In genomic region chr6:106146852-106147351, GRCh38 we compare ENCODE assay signal across 12 cellular contexts.
DNase-seq lines count a peak whose midpoint lies in the region; ATAC-seq and TF ChIP-seq lines count a peak whose summit lies in the region.
"Had no signal": no experiment of that assay in that cellular context is flagged by ENCODE, and none has a peak within 500 bp of the region (broad histone marks: within the 10 kb centered on the region; RNA-seq: fewer than 3 reads in every experiment).

No MANE protein-coding gene starts in this region.

- peak; percentile 50 for DNase-seq in AG20443 (ENCODE audit: low spot score)
- peak; percentile 47 for DNase-seq in RPMI8226
- no peak for DNase-seq in NCI-H82 (lab: John Stamatoyannopoulos, UW)
- no peak for DNase-seq in stomach
- no peak for DNase-seq in trophoblast cell
- no peak for DNase-seq in stimulated activated CD4-positive, alpha-beta T cell treated with anti-CD3 and anti-CD28 coated beads, Interleukin-12 subunit alpha, Interleukin-12 subunit beta, amount 100 ng/mL, for 4 hours
- DNase-seq: left ventricle myocardium inferior, NCI-H2171, right lobe of liver had no signal

- H4K8ac ChIP-seq in trophoblast cell (ENCODE audit: low read depth, low read length) = no peak overlapping the region

- H3K27ac ChIP-seq in stomach (no peak overlapping the region), trophoblast cell (ENCODE audit: low read depth, low read length) (no peak overlapping the region)
- H3K27ac ChIP-seq: HL-60, left ventricle myocardium inferior, right lobe of liver had no signal

- H4K91ac ChIP-seq in trophoblast cell (ENCODE audit: low read depth, low read length) = no peak overlapping the region

- H2BK12ac ChIP-seq in trophoblast cell (ENCODE audit: low read length) = no peak overlapping the region

- ATAC-seq in GM19043 (IDR thresholded peaks at IDR 0.05; ENCODE audit: low read depth, unreplicated experiment) = peak; percentile 42
- peak; percentile 28 for ATAC-seq in HG03103 (IDR thresholded peaks at IDR 0.05; ENCODE audit: low read depth, unreplicated experiment)
- ATAC-seq: right lobe of liver had no signal

- intact Hi-C loops in stomach (cut with DNase I; ENCODE audit: low total_unique reads) = no loop called here

- H3K9ac ChIP-seq in trophoblast cell (ENCODE audit: low read length) = no peak overlapping the region

- H3K4me3 ChIP-seq in stomach (no peak overlapping the region), trophoblast cell (ENCODE audit: low read depth, low read length) (no peak overlapping the region)
- H3K4me3 ChIP-seq: left ventricle myocardium inferior, right lobe of liver had no signal

- no peak overlapping the region for H2AK5ac ChIP-seq in trophoblast cell (ENCODE audit: low read length)

- H3K23ac ChIP-seq in trophoblast cell (ENCODE audit: low read length) = no peak overlapping the region

- no peak overlapping the region for H3K14ac ChIP-seq in trophoblast cell (ENCODE audit: low read length)

- H3K4ac ChIP-seq in trophoblast cell (ENCODE audit: low read depth, low read length) = no peak overlapping the region

- H3K4me1 ChIP-seq in stomach = no peaks in the 10 kb centered on the region
- peaks cover 0 to 2% of the 10 kb centered on the region in 2 experiments for H3K4me1 ChIP-seq in trophoblast cell (ENCODE audit: control insufficient read depth in 1 of 2, insufficient read depth in 2 of 2, low read length in 2 of 2)
- H3K4me1 ChIP-seq: right lobe of liver had no signal

- no peaks in the 10 kb centered on the region for H3K9me3 ChIP-seq in stomach
- H3K9me3 ChIP-seq in trophoblast cell (ENCODE audit: insufficient read depth, low read depth, low read length) = no peaks in the 10 kb centered on the region
- H3K9me3 ChIP-seq: left ventricle myocardium inferior, right lobe of liver had no signal

- H3K79me2 ChIP-seq in trophoblast cell (ENCODE audit: control insufficient read depth, insufficient read depth, low read length, poor library complexity) = no peaks in the 10 kb centered on the region

- H2BK5ac ChIP-seq in trophoblast cell (ENCODE audit: low read depth, low read length, poor library complexity) = no peak overlapping the region

- no peak for TF ChIP-seq EP300 in stomach (IDR thresholded peaks at IDR 0.05)

- H2AFZ ChIP-seq in trophoblast cell (ENCODE audit: insufficient read depth, low read length, poor library complexity) = no peak overlapping the region

- H2BK120ac ChIP-seq in trophoblast cell (ENCODE audit: insufficient read depth, low read length, poor library complexity) = no peak overlapping the region

- no peak for TF ChIP-seq POLR2A in stomach (IDR thresholded peaks at IDR 0.05)

- no peak overlapping the region for H3K18ac ChIP-seq in trophoblast cell (ENCODE audit: low read length)

- H3K27me3 ChIP-seq in stomach = no peaks in the 10 kb centered on the region
- H3K27me3 ChIP-seq in trophoblast cell (ENCODE audit: insufficient read depth, low read length) = no peaks in the 10 kb centered on the region
- H3K27me3 ChIP-seq: right lobe of liver had no signal

- H3K36me3 ChIP-seq in stomach = no peaks in the 10 kb centered on the region
- H3K36me3 ChIP-seq in trophoblast cell (ENCODE audit: control insufficient read depth in 1 of 2, insufficient read depth in 2 of 2, low read length in 2 of 2) = no peaks in the 10 kb centered on the region
- H3K36me3 ChIP-seq: left ventricle myocardium inferior, right lobe of liver had no signal

- WGBS in stomach, 5 donors = 79 to 95% (median 89%) methylated on average over 1 to 2 of the region's 2 CpGs
- WGBS in trophoblast cell (ENCODE audit: extremely low coverage, insufficient coverage, insufficient read length) = no CpG with 5 or more reads among the region's 2 CpGs

- no peaks in the 10 kb centered on the region for H3K79me1 ChIP-seq in trophoblast cell (ENCODE audit: low read length)

- H3K4me2 ChIP-seq in trophoblast cell (ENCODE audit: low read length) = no peak overlapping the region

- no peak for TF ChIP-seq CTCF in stomach (IDR thresholded peaks at IDR 0.05)

- H4K12ac ChIP-seq in trophoblast cell (ENCODE audit: low read depth, low read length) = no peak overlapping the region

Comparison
In these comparisons a context has a peak if more than half of its experiments do, and no peak if none do; other contexts are left out.
1. DNase-seq: peak in AG20443 (single experiment) and RPMI8226 (single experiment); none in NCI-H82 (single experiment), stomach (single experiment), trophoblast cell (0 of 2) and stimulated activated CD4-positive, alpha-beta T cell treated with anti-CD3 and anti-CD28 coated beads, Interleukin-12 subunit alpha, Interleukin-12 subunit beta, amount 100 ng/mL, for 4 hours (single experiment).